16 cellular contexts compared by ENCODE assay signal in genomic region chr12:54010972-54011664, GRCh38. TPM values are rescaled to one million over a fixed set of nuclear protein-coding genes. Genes with fewer than 3 reads are reported as not detected.
DNase-seq lines count a peak whose midpoint lies in the region; ATAC-seq, FAIRE-seq and TF ChIP-seq lines count a peak whose summit lies in the region.
"Had no signal": no experiment of that assay in that cellular context is flagged by ENCODE, and none has a peak within 500 bp of the region (broad histone marks: within the 10 kb centered on the region; RNA-seq: fewer than 3 reads in every experiment).

No MANE protein-coding gene starts in this region.

- H3K4me2 ChIP-seq in A549: peak overlapping the region; percentile 87
- H3K4me2 ChIP-seq in GM23248 (ENCODE audit: unreplicated experiment): peak overlapping the region; percentile 81
- H3K4me2 ChIP-seq: BLaER1 had no signal

- TF ChIP-seq CTCF in A549 (IDR thresholded peaks at IDR 0.05): no peak

- H3K79me2 ChIP-seq in GM23248 (ENCODE audit: insufficient read depth): peaks cover 57% of the 10 kb centered on the region

- DNase-seq in A549 (ENCODE audit: low read depth in 1 of 2, low spot score in 1 of 2) (no peak), GM23248 (peak; percentile 41), SK-N-MC (ENCODE audit: low read depth, low spot score) (no peak), myocyte (ENCODE audit: low read depth) (peak; percentile 34), NCI-H2029 treated with DMSO at 0.1 percent for 48 hours (lab: John Stamatoyannopoulos, UW) (no peak), GM19238 (ENCODE audit: insufficient read length, low spot score) (no peak)
- DNase-seq: lower lobe of right lung, NCI-H2107, sigmoid colon had no signal

- H4K20me1 ChIP-seq in GM23248 (ENCODE audit: insufficient read depth): no peaks in the 10 kb centered on the region

- in situ Hi-C loops in GM23248 (cut with MboI): no loop called here

- H3K4me1 ChIP-seq in A549: peaks cover 52% of the 10 kb centered on the region
- peaks cover 37% of the 10 kb centered on the region for H3K4me1 ChIP-seq in GM23248 (ENCODE audit: insufficient read depth)

- peak overlapping the region in 1 of 2 experiments; percentile 97; a peak in 3 of 6 replicates for H3K27ac ChIP-seq in A549
- peak overlapping the region; percentile 41 for H3K27ac ChIP-seq in GM23248
- peak overlapping the region; percentile 46; the same call in 1 of the 2 replicates for H3K27ac ChIP-seq in SK-N-MC
- H3K27ac ChIP-seq: BLaER1, lower lobe of right lung, sigmoid colon had no signal

- no peak for ATAC-seq in A549
- ATAC-seq in GM21737 (IDR thresholded peaks at IDR 0.05; ENCODE audit: unreplicated experiment): no peak
- no peak for ATAC-seq in GM21723 (IDR thresholded peaks at IDR 0.05; ENCODE audit: unreplicated experiment)
- ATAC-seq: lower lobe of right lung, Right ventricle myocardium inferior had no signal

- peaks cover 23% of the 10 kb centered on the region for H3F3A ChIP-seq in GM23248 (ENCODE audit: insufficient read depth)

- peak overlapping the region; percentile 52 for H2AFZ ChIP-seq in GM23248

- TF ChIP-seq POLR2A in A549 (IDR thresholded peaks at IDR 0.05; ENCODE audit: low read length): no peak

- H3K9me3 ChIP-seq in A549 (no peaks in the 10 kb centered on the region), GM23248 (ENCODE audit: low read depth) (no peaks in the 10 kb centered on the region), SK-N-MC (ENCODE audit: low read depth, low read length) (no peaks in the 10 kb centered on the region)
- H3K9me3 ChIP-seq: BLaER1, lower lobe of right lung, sigmoid colon had no signal

- H3K9ac ChIP-seq in GM23248 (peak overlapping the region; percentile 84), SK-N-MC (ENCODE audit: insufficient read length) (peak overlapping the region; percentile 28)
- H3K9ac ChIP-seq: BLaER1 had no signal

- TF ChIP-seq RAD21 in A549 (conservative IDR thresholded peaks at IDR 0.05 in 1 of 2, IDR thresholded peaks at IDR 0.05 in 1 of 2): no peak

- H3K36me3 ChIP-seq in GM23248 (ENCODE audit: low read depth) (no peaks in the 10 kb centered on the region), SK-N-MC (ENCODE audit: insufficient read depth, low read length) (no peaks in the 10 kb centered on the region)
- H3K36me3 ChIP-seq: BLaER1, lower lobe of right lung, sigmoid colon had no signal

- 61% methylated on average over 17 of the region's 17 CpGs for WGBS in A549 (ENCODE audit: missing lambda C conversion rate)
- WGBS in GM23248 (ENCODE audit: low coverage in 1 of 2, low lambda C conversion rate in 2 of 2, missing lambda C conversion rate in 2 of 2), 2 experiments: 43 to 51% methylated on average over 17 of the region's 17 CpGs

- POLR2A ChIA-PET in A549 (lab: Yijun Ruan, JAX): no interaction called here

- no peak for TF ChIP-seq EP300 in A549 (IDR thresholded peaks at IDR 0.05)

- FAIRE-seq in A549 (lab: Jason Lieb, UNC): no peak

- H3K27me3 ChIP-seq in GM23248 (replicated peaks; ENCODE audit: insufficient read depth): no peaks in the 10 kb centered on the region

- CTCF ChIA-PET in A549 (lab: Yijun Ruan, JAX): interaction anchor here (1.3 to 28.7 kb wide), 4 partner anchors 19 to 209 kb away, joined by 4 to 1074 read pairs (median 15); partner anchors contain the start of genes HOXC5 and SMUG1

- H3K9me2 ChIP-seq in GM23248 (ENCODE audit: insufficient read depth): no peaks in the 10 kb centered on the region

- H3K4me3 ChIP-seq in A549 (no peak overlapping the region), GM23248 (peak overlapping the region; percentile 91), SK-N-MC (peak overlapping the region; percentile 88; the same call in 1 of the 2 replicates)
- H3K4me3 ChIP-seq: BLaER1, lower lobe of right lung, sigmoid colon had no signal

TF ChIP-seq in A549, 52 proteins besides CTCF, POLR2A, EP300 and RAD21:
- TF ChIP-seq MYC (IDR thresholded peaks at IDR 0.05; ENCODE audit: borderline replicate concordance, low read length) (no peak), CHD4 (IDR thresholded peaks at IDR 0.05; ENCODE audit: borderline replicate concordance) (no peak), FOSL2 (IDR thresholded peaks at IDR 0.05) (no peak), FOSL2 (CRISPR knock-in tag; IDR thresholded peaks at IDR 0.05) (no peak), NPAS2 (CRISPR knock-in tag; IDR thresholded peaks at IDR 0.05; ENCODE audit: borderline replicate concordance) (no peak)
TF ChIP-seq in A549: peak in this region for 0.

RNA-seq across cellular contexts. Expression of gene HOXC8, which starts 2.3 kb away (rescaled TPM):
- polyA plus RNA-seq in A549 (2011; rRNA removed) (4.1 and 5.4 TPM in 2 replicates), A549 (2017; fragmentation: RNase III; extraction: RNeasy Plus Mini Kit Qiagen cat#74134 plus additional on column Dnase treatment) (5.3 to 5.7 TPM (median 5.4 TPM) in 3 replicates), GM23248 (2016; fragmentation: Nextera tagmentation; extraction: Ambion mirVana) (16.7 and 20.8 TPM in 2 replicates)
- 4.1 and 5.5 TPM in 2 replicates for polyA plus RNA-seq in A549 (2012; cell fraction: cytosol; rRNA removed)
- 2.0 and 2.4 TPM in 2 replicates for polyA plus RNA-seq in A549 (2012; cell fraction: nucleus; rRNA removed)
- polyA minus RNA-seq in A549 (2011; rRNA and poly(A)+ RNA removed): 1.8 and 2.3 TPM in 2 replicates
- 3.8 and 11.3 TPM in 2 replicates for total RNA-seq in GM23248 (2014; rRNA removed; shearing (Covaris generic))
- 9.9 and 11.4 TPM in 2 replicates for total RNA-seq in myocyte
- polyA plus RNA-seq in myocyte (2012): 23.7 TPM
- total RNA-seq: activated T-helper 1 cell treated with anti-CD3 and anti-CD28 coated beads, Interleukin-12 subunit alpha, Interleukin-12 subunit beta, Interleukin-2, Interleukin-4 antibody, amounts not matched to agents 30 ng/mL and 10 ng/mL and 1 ng/mL, durations not matched to agents 14 hours and 24 hours and 36 hours; dermis microvascular lymphatic vessel endothelial cell; lower lobe of right lung; Right ventricle myocardium inferior; sigmoid colon had no signal

RNA-seq across cellular contexts. Expression of gene HOXC9, which starts 11.2 kb away (rescaled TPM):
- 2.3 and 5.2 TPM in 2 replicates for polyA plus RNA-seq in A549 (2011; rRNA removed)
- 5.7 and 8.3 TPM in 2 replicates for polyA plus RNA-seq in A549 (2012; cell fraction: cytosol; rRNA removed)
- polyA plus RNA-seq in A549 (2012; cell fraction: nucleus; rRNA removed): 5.1 and 6.8 TPM in 2 replicates
- polyA plus RNA-seq in A549 (2017; fragmentation: RNase III; extraction: RNeasy Plus Mini Kit Qiagen cat#74134 plus additional on column Dnase treatment): 5.7 to 6.6 TPM (median 6.2 TPM) in 3 replicates
- 0.29 and 0.88 TPM in 2 replicates for polyA minus RNA-seq in A549 (2011; rRNA and poly(A)+ RNA removed)
- total RNA-seq in GM23248 (2014; rRNA removed; shearing (Covaris generic)): 2.5 and 3.7 TPM in 2 replicates
- 5.5 and 6.0 TPM in 2 replicates for polyA plus RNA-seq in GM23248 (2016; fragmentation: Nextera tagmentation; extraction: Ambion mirVana)
- total RNA-seq in myocyte: 9.6 and 11.7 TPM in 2 replicates
- 11.8 TPM for polyA plus RNA-seq in myocyte (2012)
- total RNA-seq: activated T-helper 1 cell treated with anti-CD3 and anti-CD28 coated beads, Interleukin-12 subunit alpha, Interleukin-12 subunit beta, Interleukin-2, Interleukin-4 antibody, amounts not matched to agents 30 ng/mL and 10 ng/mL and 1 ng/mL, durations not matched to agents 14 hours and 24 hours and 36 hours; lower lobe of right lung; Right ventricle myocardium inferior; sigmoid colon had no signal

RNA-seq across cellular contexts. Expression of gene HOXC6, which starts 17.1 kb away (rescaled TPM):
- polyA plus RNA-seq in A549 (2011; rRNA removed): 3.9 and 5.2 TPM in 2 replicates
- polyA plus RNA-seq in A549 (2012; cell fraction: cytosol; rRNA removed): 5.2 and 6.2 TPM in 2 replicates
- 9.9 and 11.6 TPM in 2 replicates for polyA plus RNA-seq in A549 (2012; cell fraction: nucleus; rRNA removed)
- 5.0 to 6.0 TPM (median 5.5 TPM) in 3 replicates for polyA plus RNA-seq in A549 (2017; fragmentation: RNase III; extraction: RNeasy Plus Mini Kit Qiagen cat#74134 plus additional on column Dnase treatment)
- 3.9 and 4.7 TPM in 2 replicates for polyA minus RNA-seq in A549 (2011; rRNA and poly(A)+ RNA removed)
- total RNA-seq in GM23248 (2014; rRNA removed; shearing (Covaris generic)): 3.6 and 4.9 TPM in 2 replicates
- polyA plus RNA-seq in GM23248 (2016; fragmentation: Nextera tagmentation; extraction: Ambion mirVana): 19.9 and 20.5 TPM in 2 replicates
- 1.6 and 2.3 TPM in 2 replicates for total RNA-seq in myocyte
- polyA plus RNA-seq in myocyte (2012): 21.8 TPM
- total RNA-seq: activated T-helper 1 cell treated with anti-CD3 and anti-CD28 coated beads, Interleukin-12 subunit alpha, Interleukin-12 subunit beta, Interleukin-2, Interleukin-4 antibody, amounts not matched to agents 30 ng/mL and 10 ng/mL and 1 ng/mL, durations not matched to agents 14 hours and 24 hours and 36 hours; dermis microvascular lymphatic vessel endothelial cell; sigmoid colon had no signal
- polyA plus RNA-seq: sigmoid colon had no signal

RNA-seq across cellular contexts. Expression of gene HOXC5, which starts 21.7 kb away (rescaled TPM):
- polyA plus RNA-seq in A549 (2011; rRNA removed): 0.41 and 0.49 TPM in 2 replicates
- 0.83 and 1.1 TPM in 2 replicates for polyA plus RNA-seq in A549 (2012; cell fraction: cytosol; rRNA removed)
- 1.2 and 1.8 TPM in 2 replicates for polyA plus RNA-seq in A549 (2012; cell fraction: nucleus; rRNA removed)
- polyA plus RNA-seq in A549 (2017; fragmentation: RNase III; extraction: RNeasy Plus Mini Kit Qiagen cat#74134 plus additional on column Dnase treatment): 0.64 to 1.1 TPM (median 0.98 TPM) in 3 replicates
- polyA minus RNA-seq in A549 (2011; rRNA and poly(A)+ RNA removed): 0.29 TPM in 1 of 2 replicates, not detected in the other
- 1.1 and 1.8 TPM in 2 replicates for total RNA-seq in GM23248 (2014; rRNA removed; shearing (Covaris generic))
- polyA plus RNA-seq in GM23248 (2016; fragmentation: Nextera tagmentation; extraction: Ambion mirVana): 0.65 and 1.3 TPM in 2 replicates
- 1.2 and 1.4 TPM in 2 replicates for total RNA-seq in myocyte
- 0.71 TPM for polyA plus RNA-seq in myocyte (2012)
- total RNA-seq: activated T-helper 1 cell treated with anti-CD3 and anti-CD28 coated beads, Interleukin-12 subunit alpha, Interleukin-12 subunit beta, Interleukin-2, Interleukin-4 antibody, amounts not matched to agents 30 ng/mL and 10 ng/mL and 1 ng/mL, durations not matched to agents 14 hours and 24 hours and 36 hours; dermis microvascular lymphatic vessel endothelial cell; lower lobe of right lung; Right ventricle myocardium inferior had no signal
- polyA plus RNA-seq: aorta had no signal

RNA-seq across cellular contexts. Expression of gene HOXC10, which starts 26.2 kb away (rescaled TPM):
- polyA plus RNA-seq in A549 (2011; rRNA removed) (2.5 and 2.9 TPM in 2 replicates), A549 (2017; fragmentation: RNase III; extraction: RNeasy Plus Mini Kit Qiagen cat#74134 plus additional on column Dnase treatment) (2.1 to 4.3 TPM (median 3.2 TPM) in 3 replicates), GM23248 (2016; fragmentation: Nextera tagmentation; extraction: Ambion mirVana) (not detected in 2 replicates)
- 2.3 and 2.4 TPM in 2 replicates for polyA plus RNA-seq in A549 (2012; cell fraction: cytosol; rRNA removed)
- 1.7 and 2.0 TPM in 2 replicates for polyA plus RNA-seq in A549 (2012; cell fraction: nucleus; rRNA removed)
- 0.54 and 1.4 TPM in 2 replicates for polyA minus RNA-seq in A549 (2011; rRNA and poly(A)+ RNA removed)
- not detected in 2 replicates for total RNA-seq in GM23248 (2014; rRNA removed; shearing (Covaris generic))
- total RNA-seq in myocyte: 3.7 and 4.0 TPM in 2 replicates
- 16.6 TPM for polyA plus RNA-seq in myocyte (2012)
- total RNA-seq: activated T-helper 1 cell treated with anti-CD3 and anti-CD28 coated beads, Interleukin-12 subunit alpha, Interleukin-12 subunit beta, Interleukin-2, Interleukin-4 antibody, amounts not matched to agents 30 ng/mL and 10 ng/mL and 1 ng/mL, durations not matched to agents 14 hours and 24 hours and 36 hours; dermis microvascular lymphatic vessel endothelial cell; lower lobe of right lung; Right ventricle myocardium inferior; sigmoid colon had no signal
- polyA plus RNA-seq: sigmoid colon had no signal

Comparison
In these comparisons a context has a peak if more than half of its experiments do, and no peak if none do; other contexts are left out.
1. DNase-seq: peak in GM23248 (single experiment) and myocyte (single experiment); none in A549 (0 of 2), SK-N-MC (single experiment), NCI-H2029 treated with DMSO at 0.1 percent for 48 hours (single experiment) and GM19238 (single experiment).